ENCODE assay signal across 8 cellular contexts in the genomic region with DNA sequence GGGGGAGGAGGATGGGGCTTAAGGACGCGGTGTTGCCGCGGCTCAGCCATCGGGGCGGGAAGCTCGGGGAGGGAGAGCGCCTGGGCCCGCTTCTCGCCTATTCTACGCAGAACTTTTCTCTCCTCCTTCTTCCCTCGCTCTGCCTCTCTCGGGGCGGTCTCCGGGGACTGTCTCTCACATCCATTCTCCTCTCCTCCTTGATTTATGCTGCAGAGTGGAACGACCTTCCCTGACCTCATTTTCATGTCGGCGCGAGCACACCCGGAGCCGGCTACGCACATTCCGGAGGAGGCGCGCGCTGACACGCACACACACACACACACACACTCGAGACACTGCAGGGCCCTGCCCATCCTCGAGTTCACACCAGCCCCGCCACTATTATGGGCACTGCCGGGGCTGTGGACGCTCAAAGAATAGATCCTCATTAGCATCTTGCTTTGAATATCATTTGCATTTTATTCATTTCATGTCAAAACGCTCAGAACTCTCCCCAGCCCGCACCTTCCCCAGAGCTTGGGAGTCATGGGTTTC. TPM values are rescaled to one million over a fixed set of nuclear protein-coding genes. Genes with fewer than 3 reads are reported as not detected.
DNase-seq lines count a peak whose midpoint lies in the region; ATAC-seq and TF ChIP-seq lines count a peak whose summit lies in the region.

No MANE protein-coding gene starts in this region.

- H3K36me3 ChIP-seq in cardiac muscle cell (no peaks in the 10 kb centered on the region), right atrium auricular region (no peaks in the 10 kb centered on the region), lung (ENCODE audit: control insufficient read depth in 2 of 2, insufficient read depth in 2 of 2, low read length in 2 of 2) (no peaks in the 10 kb centered on the region), tibial artery (no peaks in the 10 kb centered on the region)

- peak overlapping the region; percentile 19 for H3K4me3 ChIP-seq in cardiac muscle cell
- peak overlapping the region in 1 of 2 donors; percentile 43 for H3K4me3 ChIP-seq in right atrium auricular region
- no peak overlapping the region for H3K4me3 ChIP-seq in lung
- peak overlapping the region; percentile 25 to 41 for H3K4me3 ChIP-seq in tibial artery

- H3K9me3 ChIP-seq in cardiac muscle cell (ENCODE audit: low read depth), result no peaks in the 10 kb centered on the region
- no peaks in the 10 kb centered on the region for H3K9me3 ChIP-seq in right atrium auricular region
- H3K9me3 ChIP-seq in lung (ENCODE audit: control insufficient read depth in 2 of 2, insufficient read depth in 1 of 2, low read length in 1 of 2), result peaks cover 0 to 2% of the 10 kb centered on the region in 2 donors
- no peaks in the 10 kb centered on the region for H3K9me3 ChIP-seq in tibial artery

- TF ChIP-seq CTCF in cardiac muscle cell (IDR thresholded peaks at IDR 0.05; ENCODE audit: low read depth, low read length) (no peak), right atrium auricular region (IDR thresholded peaks at IDR 0.05) (no peak), lung (IDR thresholded peaks at IDR 0.05; ENCODE audit: control extremely low read depth, extremely low read depth) (no peak), tibial artery (IDR thresholded peaks at IDR 0.05) (no peak)

- H3K4me1 ChIP-seq in cardiac muscle cell (ENCODE audit: low read depth), result peaks cover 27% of the 10 kb centered on the region
- peaks cover 0 to 52% of the 10 kb centered on the region in 2 donors for H3K4me1 ChIP-seq in right atrium auricular region
- peaks cover 9 to 21% of the 10 kb centered on the region in 2 donors for H3K4me1 ChIP-seq in lung (ENCODE audit: control insufficient read depth in 2 of 2, insufficient read depth in 2 of 2, low read length in 2 of 2)
- peaks cover 0 to 56% (median 48%) of the 10 kb centered on the region in 4 donors for H3K4me1 ChIP-seq in tibial artery

- H3K27ac ChIP-seq in cardiac muscle cell (no peak overlapping the region), right atrium auricular region (peak overlapping the region in 1 of 2 donors; percentile 49), lung (ENCODE audit: low read depth in 1 of 2, low read length in 1 of 2) (no peak overlapping the region), tibial artery (no peak overlapping the region)

- H3K27me3 ChIP-seq in cardiac muscle cell (peaks cover 87% of the 10 kb centered on the region), right atrium auricular region (peaks cover 4 to 22% of the 10 kb centered on the region in 2 donors), lung (ENCODE audit: control insufficient read depth, insufficient read depth) (peaks cover 8% of the 10 kb centered on the region), tibial artery (peaks cover 7 to 89% of the 10 kb centered on the region in 2 donors)

- peak; percentile 9 for ATAC-seq in lung (ENCODE audit: insufficient read depth, low FRiP score)
- ATAC-seq in GM21390 (IDR thresholded peaks at IDR 0.05; ENCODE audit: unreplicated experiment), result no peak

- 0 to 1% methylated on average over 34 of the region's 34 CpGs for WGBS in lung, 2 donors

- intact Hi-C loops in tibial artery (cut with DNase I; ENCODE audit: low total_unique reads), result no loop called here

- DNase-seq in cardiac muscle cell (ENCODE audit: low read depth in 1 of 2, low spot score in 1 of 2) (peak; percentile 42 to 44), right atrium auricular region (ENCODE audit: low spot score) (no peak), astrocyte of the hippocampus (ENCODE audit: low read depth, low spot score) (peak; percentile 46), lung (ENCODE audit: low spot score) (no peak), tibial artery (no peak), NCI-H446 (lab: John Stamatoyannopoulos, UW) (no peak)
- DNase-seq in NK-92 treated with Interleukin-12 subunit alpha and Interleukin-12 subunit beta, amount 100 ng/mL, for 24 hours (lab: John Stamatoyannopoulos, UW), result no peak

RNA-seq across cellular contexts. Expression of a gene that starts 36.7 kb away (rescaled TPM):
- total RNA-seq in cardiac muscle cell (not detected in 2 replicates), right atrium auricular region (not detected), lung (not detected)
- polyA plus RNA-seq in cardiac muscle cell (not detected in 2 replicates), lung (not detected)

Comparison
In these comparisons a context has a peak if more than half of its experiments do, and no peak if none do; other contexts are left out.
1. DNase-seq: peak in cardiac muscle cell (2 of 2) and astrocyte of the hippocampus (single experiment); none in right atrium auricular region (single experiment), lung (single experiment), tibial artery (0 of 2), NK-92 treated with Interleukin-12 subunit alpha and Interleukin-12 subunit beta, amount 100 ng/mL, for 24 hours (single experiment) and NCI-H446 (0 of 2).